In the genomic region with DNA sequence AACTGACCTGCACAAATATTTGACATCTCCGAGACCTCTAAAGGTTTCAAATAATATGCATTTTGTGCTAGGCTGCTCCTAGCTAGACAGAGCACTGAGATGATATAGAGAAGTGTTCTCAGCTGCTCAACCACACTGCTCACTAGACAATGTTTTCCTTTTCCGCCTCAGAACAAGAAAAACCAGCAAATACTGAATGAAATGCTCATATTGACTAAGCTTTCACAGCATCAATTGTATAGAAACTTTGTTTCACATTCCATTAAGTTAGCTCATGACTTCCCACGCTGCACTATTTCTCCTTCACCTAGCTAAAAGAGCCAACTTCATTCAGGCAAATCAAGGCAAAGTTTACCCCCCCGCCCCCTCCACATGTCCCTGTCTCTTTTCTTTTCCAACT, we compare ENCODE assay signal across 10 cellular contexts. TPM values are rescaled to one million over a fixed set of nuclear protein-coding genes. Genes with fewer than 3 reads are reported as not detected.
A peak's percentile ranks its signal among the peaks of the same experiment; 100 is the strongest.
DNase-seq lines count a peak whose midpoint lies in the region; ATAC-seq and TF ChIP-seq lines count a peak whose summit lies in the region.
"Had no signal": no experiment of that assay in that cellular context is flagged by ENCODE, and none has a peak within 500 bp of the region (broad histone marks: within the 10 kb centered on the region; RNA-seq: fewer than 3 reads in every experiment).

No MANE protein-coding gene starts in this region.

- ATAC-seq in Panc1 (0 out of 2 replicates have a peak, but pooled peaks have one; percentile 15), GM18519 (IDR thresholded peaks at IDR 0.05; ENCODE audit: low FRiP score, unreplicated experiment) (no peak), GM18498 (IDR thresholded peaks at IDR 0.05; ENCODE audit: unreplicated experiment) (no peak)
- ATAC-seq: K562 had no signal

- H3K27me3 Mint-ChIP-seq in neural crest cell (ENCODE audit: low read depth): peaks cover 35% of the 10 kb centered on the region

- no peaks in the 10 kb centered on the region for H3K9me3 ChIP-seq in Panc1 (ENCODE audit: control insufficient read depth, insufficient read depth, low read depth, low read length)

- no peaks in the 10 kb centered on the region for H3K36me3 Mint-ChIP-seq in neural crest cell (ENCODE audit: low read depth)

- no peaks in the 10 kb centered on the region for H3K36me3 ChIP-seq in ACC112 (ENCODE audit: insufficient read depth, low read length)
- no peaks in the 10 kb centered on the region for H3K36me3 ChIP-seq in Panc1 (ENCODE audit: control insufficient read depth, insufficient read depth, low read length)

- peaks cover 34% of the 10 kb centered on the region for H3K4me1 ChIP-seq in ACC112 (ENCODE audit: control insufficient read depth, insufficient read depth, low read length, unreplicated experiment)
- no peaks in the 10 kb centered on the region for H3K4me1 ChIP-seq in Panc1 (ENCODE audit: control insufficient read depth, insufficient read depth, low read length)

- H3K79me2 ChIP-seq in ACC112 (ENCODE audit: control insufficient read depth, insufficient read depth, low read length, unreplicated experiment): peaks cover 3% of the 10 kb centered on the region

- intact Hi-C loops in Panc1 (cut with micrococcal nuclease; ENCODE audit: unreplicated experiment): loop anchor here (10.0 kb wide), 1 partner anchor 365 kb away; no protein-coding TSS in a partner anchor

- H3K4me1 Mint-ChIP-seq in neural crest cell: peaks cover 25% of the 10 kb centered on the region

- DNase-seq in Panc1 (ENCODE audit: low read depth, low spot score): no peak
- peak; percentile 66 for DNase-seq in fibroblast of mammary gland (ENCODE audit: low read depth)
- DNase-seq in neural crest cell (ENCODE audit: low read depth, low spot score): no peak
- DNase-seq in activated CD4-positive, CD25-positive, alpha-beta regulatory T cell (lab: John Stamatoyannopoulos, UW): no peak
- DNase-seq in activated CD8-positive, alpha-beta memory T cell treated with anti-CD3 and anti-CD28 coated beads, Interleukin-2, amount 50 U/mL, for 4 hours: no peak
- DNase-seq: HCEC 1CT had no signal

- H3K27me3 ChIP-seq in ACC112 (ENCODE audit: insufficient read depth, low read length): no peaks in the 10 kb centered on the region
- no peaks in the 10 kb centered on the region for H3K27me3 ChIP-seq in Panc1 (ENCODE audit: control insufficient read depth, insufficient read depth, low read length)

- H3K4me3 ChIP-seq in ACC112 (ENCODE audit: low read depth, low read length) (peak overlapping the region; percentile 93), Panc1 (ENCODE audit: low read depth in 2 of 2, low read length in 2 of 2) (peak overlapping the region; percentile 47 to 65), fibroblast of mammary gland (ENCODE audit: control insufficient read depth, low read depth, low read length) (peak overlapping the region; percentile 68)
- H3K4me3 ChIP-seq: K562 had no signal

- H3K4me3 Mint-ChIP-seq in neural crest cell: peak overlapping the region; percentile 88

- TF ChIP-seq CTCF in Panc1 (IDR thresholded peaks at IDR 0.05) (no peak), fibroblast of mammary gland (conservative IDR thresholded peaks at IDR 0.05; ENCODE audit: control insufficient read depth, insufficient read depth, low read depth, low read length) (no peak), neural crest cell (conservative IDR thresholded peaks at IDR 0.05) (no peak)

- no peaks in the 10 kb centered on the region for H3K9me3 Mint-ChIP-seq in neural crest cell

- POLR2A ChIA-PET in Panc1 (lab: Charles Lee): interaction anchor here (0.5 kb wide), 1 partner anchor 75 kb away, joined by 3 read pairs; no protein-coding TSS in a partner anchor

- no TSS peak for BruUV-seq in Panc1 (replicated peaks; lab: Mats Ljungman, UMichigan)

- CTCF ChIA-PET in Panc1 (lab: Charles Lee): interaction anchor here (0.6 kb wide), 1 partner anchor 95 kb away, joined by 3 read pairs; no protein-coding TSS in a partner anchor

- peak overlapping the region; percentile 93 for H2AFZ ChIP-seq in ACC112 (ENCODE audit: low read length, unreplicated experiment)

- in situ Hi-C loops in Panc1 (cut with HindIII; ENCODE audit: low pct_unique_long_range_greater_than_20kb, low sequenced_read_pairs): no loop called here

- no peak overlapping the region for H3K27ac Mint-ChIP-seq in neural crest cell (ENCODE audit: unreplicated experiment)

- H3K27ac ChIP-seq in ACC112 (ENCODE audit: low read depth, low read length) (peak overlapping the region; percentile 58), Panc1 (ENCODE audit: low read length) (peak overlapping the region; percentile 39)

RNA-seq across cellular contexts. Expression of a gene that starts 0.7 kb away (rescaled TPM):
- 13.0 TPM for total RNA-seq in Panc1 (2021; ENCODE audit: unreplicated experiment)
- 7.4 TPM for polyA plus RNA-seq in Panc1 (2012; ENCODE audit: insufficient read length)
- 2.1 and 2.2 TPM in 2 replicates for total RNA-seq in neural crest cell
